Comparison of ENCODE assay signal across 27 cellular contexts in the genomic region with DNA sequence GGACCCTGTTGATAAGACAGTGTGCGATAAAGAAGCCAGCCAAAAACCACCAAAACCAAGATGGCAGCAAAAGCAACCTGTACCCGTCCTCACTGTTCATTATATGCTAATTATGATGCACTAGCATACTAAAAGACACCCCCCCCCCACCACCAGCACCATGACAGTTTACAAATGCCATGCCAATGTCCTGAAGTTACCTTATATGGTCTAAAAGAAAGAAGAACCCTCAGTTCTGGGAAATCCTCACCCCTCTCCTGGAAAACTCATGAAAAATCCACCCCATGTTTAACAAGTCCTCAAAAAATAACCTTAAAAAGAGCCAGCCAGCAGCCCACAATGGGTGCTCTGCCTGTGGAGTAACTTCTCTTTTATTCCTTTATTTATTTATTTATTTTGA.
"Had no signal": no experiment of that assay in that cellular context is flagged by ENCODE, and none has a peak within 500 bp of the region (broad histone marks: within the 10 kb centered on the region; RNA-seq: fewer than 3 reads in every experiment).

No MANE protein-coding gene starts in this region.

- H3K27ac ChIP-seq: neural progenitor cell, ovary, parathyroid adenoma, psoas muscle, skin epidermis, spleen, suprapubic skin, testis, tibial artery, transverse colon, upper lobe of right lung, uterus had no signal

- ATAC-seq: natural killer cell; psoas muscle; right cardiac atrium; sciatic nerve; stimulated activated memory B cell treated with anti-CD40 and anti-IgM and Interleukin-4, amounts not matched to agents 10 μg/mL and 1 μg/mL and 100 μg/mL, for 72 hours; stimulated activated naive CD8-positive, alpha-beta T cell treated with anti-CD3 and anti-CD28 coated beads, Interleukin-15, amount 100 ng/mL, for 72 hours; stimulated activated naive CD8-positive, alpha-beta T cell treated with anti-CD3 and anti-CD28 coated beads, Interleukin-15, Interleukin-2, amounts not matched to agents 100 U/mL and 50 U/mL, for 24 hours; upper lobe of right lung had no signal

- DNase-seq: natural killer cell; occipital lobe; ovary; posterior cingulate gyrus; psoas muscle; right cardiac atrium; spleen; stimulated activated CD4-positive, alpha-beta T cell treated with anti-CD3 and anti-CD28 coated beads, Interleukin-12 subunit alpha, Interleukin-12 subunit beta, amount 100 ng/mL, for 4 hours; stimulated activated CD4-positive, alpha-beta T cell treated with anti-CD3 and anti-CD28 coated beads, Interleukin-1b, Interleukin-23, amount 100 ng/mL, for 48 hours; stimulated activated CD4-positive, alpha-beta T cell treated with anti-CD3 and anti-CD28 coated beads, Interleukin-4, amount 100 ng/mL, for 1 hour; stimulated activated CD4-positive, alpha-beta T cell treated with anti-CD3 and anti-CD28 coated beads, Interleukin-4, amount 100 ng/mL, for 4 hours; stimulated activated CD8-positive, alpha-beta memory T cell treated with anti-CD3 and anti-CD28 coated beads, Interleukin-4, amount 100 ng/mL, for 48 hours; stimulated activated naive CD4-positive, alpha-beta T cell; stimulated activated naive CD8-positive, alpha-beta T cell treated with anti-CD3 and anti-CD28 coated beads, Interleukin-15, amount 100 ng/mL, for 72 hours; stimulated activated naive CD8-positive, alpha-beta T cell treated with anti-CD3 and anti-CD28 coated beads, Interleukin-15, Interleukin-2, amounts not matched to agents 100 U/mL and 50 U/mL, for 24 hours; substantia nigra; testis; tibial artery; transverse colon; upper lobe of right lung; uterus had no signal
